In genomic region chr5:10295619-10296326, GRCh38 we compare ENCODE assay signal across 1 cellular context.
TF ChIP-seq lines count a peak whose summit lies in the region.

No MANE protein-coding gene starts in this region.

TF ChIP-seq in HepG2, 621 proteins besides CTCF, POLR2A, EP300 and RAD21:
- TF ChIP-seq ARHGAP35 (CRISPR knock-in tag; IDR thresholded peaks at IDR 0.05; ENCODE audit: borderline replicate concordance) (no peak), PRDM10 (CRISPR knock-in tag; IDR thresholded peaks at IDR 0.05; ENCODE audit: low read depth) (peak; percentile 42; the same call in 1 of the 2 replicates), ZNF564 (CRISPR knock-in tag; IDR thresholded peaks at IDR 0.05) (peak; percentile 90)
